Comparison of ENCODE assay signal across 8 cellular contexts in genomic region chr5:159206818-159207217, GRCh38. TPM values are rescaled to one million over a fixed set of nuclear protein-coding genes. Genes with fewer than 3 reads are reported as not detected.
A peak's percentile ranks its signal among the peaks of the same experiment; 100 is the strongest.
DNase-seq lines count a peak whose midpoint lies in the region; ATAC-seq and TF ChIP-seq lines count a peak whose summit lies in the region.

No MANE protein-coding gene starts in this region.

- H3K4me1 ChIP-seq in SK-N-SH (ENCODE audit: control insufficient read depth in 1 of 2, insufficient read depth in 2 of 2, low read depth in 1 of 2, low read length in 1 of 2) (peaks cover 19 to 49% of the 10 kb centered on the region in 2 experiments; a peak in 3 of 4 replicates), right cardiac atrium (ENCODE audit: control insufficient read depth, insufficient read depth, low read length) (no peaks in the 10 kb centered on the region), stomach (peaks cover 42 to 76% (median 59%) of the 10 kb centered on the region in 4 donors)

- H3K4me3 ChIP-seq in SK-N-SH (ENCODE audit: low read depth in 2 of 2, low read length in 1 of 2) (peak overlapping the region; percentile 78 to 88), right cardiac atrium (ENCODE audit: low read length) (peak overlapping the region; percentile 54), stomach (peak overlapping the region; percentile 85 to 94 (median 89))

- no peak for DNase-seq in SK-N-SH
- no peak for DNase-seq in activated CD8-positive, alpha-beta T cell treated with anti-CD3 and anti-CD28 coated beads, Interleukin-2, amount 10 ng/mL, durations not matched to agents 7 days and 5 days
- no peak for DNase-seq in right cardiac atrium
- DNase-seq in stomach, result no peak
- no peak for DNase-seq in NCI-H1436 treated with DMSO at 0.1 percent for 48 hours (lab: John Stamatoyannopoulos, UW)
- no peak for DNase-seq in activated CD4-positive, alpha-beta T cell treated with anti-CD3 and anti-CD28 coated beads for 4 hours

- peaks cover 22% of the 10 kb centered on the region for H3F3A ChIP-seq in SK-N-SH (replicated peaks; ENCODE audit: insufficient read depth)

- H3K36me3 ChIP-seq in SK-N-SH (replicated peaks in 1 of 2; ENCODE audit: control insufficient read depth in 1 of 2, insufficient read depth in 2 of 2, low read length in 1 of 2) (peaks cover 15% of the 10 kb centered on the region in 2 experiments), stomach (peaks cover 0 to 6% (median 0%) of the 10 kb centered on the region in 4 donors)

- H3K27me3 ChIP-seq in SK-N-SH (ENCODE audit: insufficient read depth) (no peaks in the 10 kb centered on the region), right cardiac atrium (ENCODE audit: control insufficient read depth, insufficient read depth) (no peaks in the 10 kb centered on the region), stomach (no peaks in the 10 kb centered on the region)

- H4K20me1 ChIP-seq in SK-N-SH (ENCODE audit: insufficient read depth), result peaks cover 26% of the 10 kb centered on the region; the same call in 1 of the 2 replicates

- H3K4me2 ChIP-seq in SK-N-SH, result peak overlapping the region; percentile 94

- ATAC-seq in SK-N-SH treated with all-trans-retinoic acid at 6 μM for 48 hours, result no peak
- no peak for ATAC-seq in activated CD8-positive, alpha-beta T cell treated with anti-CD3 and anti-CD28 coated beads, Interleukin-2, amount 10 ng/mL, durations not matched to agents 7 days and 5 days
- no peak for ATAC-seq in right cardiac atrium
- ATAC-seq in HG03442 (IDR thresholded peaks at IDR 0.05; ENCODE audit: unreplicated experiment), result no peak

- peaks cover 45% of the 10 kb centered on the region for H3K36me3 Mint-ChIP-seq in activated CD8-positive, alpha-beta T cell treated with anti-CD3 and anti-CD28 coated beads, Interleukin-2, amount 10 ng/mL, durations not matched to agents 7 days and 5 days (ENCODE audit: low read depth)

- H3K27ac ChIP-seq in SK-N-SH (ENCODE audit: low read depth in 2 of 2, low read length in 1 of 2) (peak overlapping the region; percentile 90 to 98), right cardiac atrium (ENCODE audit: low read length) (no peak overlapping the region), stomach (peak overlapping the region in 4 of 5 donors; percentile 96 to 99 (median 97))

- peaks cover 73% of the 10 kb centered on the region for H3K79me2 ChIP-seq in SK-N-SH (ENCODE audit: insufficient read depth)

- intact Hi-C loops in right cardiac atrium (cut with DNase I), result loop anchor here in 1 of 4 donors (5.0 kb wide), 2 partner anchors 35 to 55 kb away; partner anchors contain the start of gene UBLCP1
- intact Hi-C loops in stomach (cut with DNase I; ENCODE audit: low total_unique reads), result no loop called here

- H3K4me3 Mint-ChIP-seq in activated CD8-positive, alpha-beta T cell treated with anti-CD3 and anti-CD28 coated beads, Interleukin-2, amount 10 ng/mL, durations not matched to agents 7 days and 5 days, result peak overlapping the region; percentile 93

- H3K9me3 ChIP-seq in SK-N-SH (no peaks in the 10 kb centered on the region), right cardiac atrium (ENCODE audit: control insufficient read depth, low read length) (no peaks in the 10 kb centered on the region), stomach (no peaks in the 10 kb centered on the region)

- H3K9me3 Mint-ChIP-seq in activated CD8-positive, alpha-beta T cell treated with anti-CD3 and anti-CD28 coated beads, Interleukin-2, amount 10 ng/mL, durations not matched to agents 7 days and 5 days (ENCODE audit: insufficient read depth), result no peaks in the 10 kb centered on the region

- no peaks in the 10 kb centered on the region for H3K9me2 ChIP-seq in SK-N-SH

- no peak overlapping the region for H2AFZ ChIP-seq in SK-N-SH (ENCODE audit: low read depth)

- TF ChIP-seq CTCF in SK-N-SH (IDR thresholded peaks at IDR 0.05), result no peak
- TF ChIP-seq CTCF in stomach (IDR thresholded peaks at IDR 0.05), result no peak

- H3K27ac Mint-ChIP-seq in activated CD8-positive, alpha-beta T cell treated with anti-CD3 and anti-CD28 coated beads, Interleukin-2, amount 10 ng/mL, durations not matched to agents 7 days and 5 days, result peak overlapping the region; percentile 97

- peaks cover 62% of the 10 kb centered on the region for H3K4me1 Mint-ChIP-seq in activated CD8-positive, alpha-beta T cell treated with anti-CD3 and anti-CD28 coated beads, Interleukin-2, amount 10 ng/mL, durations not matched to agents 7 days and 5 days (ENCODE audit: low read depth)

- no peaks in the 10 kb centered on the region for H3K27me3 Mint-ChIP-seq in activated CD8-positive, alpha-beta T cell treated with anti-CD3 and anti-CD28 coated beads, Interleukin-2, amount 10 ng/mL, durations not matched to agents 7 days and 5 days (ENCODE audit: low read depth)

- no peak for TF ChIP-seq POLR2A in stomach (IDR thresholded peaks at IDR 0.05)

- H3K9ac ChIP-seq in SK-N-SH, result peak overlapping the region; percentile 93

- CTCF ChIA-PET in SK-N-SH (lab: Yijun Ruan, JAX), result interaction anchor here (1.1 to 2.0 kb wide), 5 partner anchors 13 to 110 kb away, joined by 4 to 7 read pairs (median 6); no protein-coding TSS in a partner anchor
- CTCF ChIA-PET in activated CD8-positive, alpha-beta T cell treated with anti-CD3 and anti-CD28 coated beads, Interleukin-2, amount 10 ng/mL, durations not matched to agents 7 days and 5 days (lab: Charles Lee), result interaction anchor here (1.0 to 2.1 kb wide), 6 partner anchors 9 to 100 kb away, joined by 3 to 18 read pairs (median 4); no protein-coding TSS in a partner anchor

- POLR2A ChIA-PET in SK-N-SH (lab: Yijun Ruan, JAX), result no interaction called here
- POLR2A ChIA-PET in activated CD8-positive, alpha-beta T cell treated with anti-CD3 and anti-CD28 coated beads, Interleukin-2, amount 10 ng/mL, durations not matched to agents 7 days and 5 days (lab: Charles Lee), result interaction anchor here (1.2 to 2.4 kb wide), 3 partner anchors 8 to 802 kb away, joined by 3 to 29 read pairs (median 13); partner anchors contain the start of genes TTC1 and UBLCP1

- 9% methylated on average over 2 of the region's 2 CpGs for WGBS in SK-N-SH (ENCODE audit: low lambda C conversion rate)
- WGBS in right cardiac atrium, result 21% methylated on average over 2 of the region's 2 CpGs
- 21 to 40% (median 29%) methylated on average over 2 of the region's 2 CpGs for WGBS in stomach, 5 donors

- no peak for TF ChIP-seq EP300 in SK-N-SH (IDR thresholded peaks at IDR 0.05; ENCODE audit: borderline replicate concordance in 1 of 2, low read depth in 1 of 2, low read length in 1 of 2)
- TF ChIP-seq EP300 in stomach (IDR thresholded peaks at IDR 0.05), result no peak

- no peak for TF ChIP-seq RAD21 in SK-N-SH (IDR thresholded peaks at IDR 0.05; ENCODE audit: low read length)

TF ChIP-seq in SK-N-SH, 30 proteins besides CTCF, POLR2A, EP300 and RAD21 (continues in another document):
- no peak for TF ChIP-seq GABPA (IDR thresholded peaks at IDR 0.05; ENCODE audit: low read depth)
- no peak for TF ChIP-seq RXRA (IDR thresholded peaks at IDR 0.05; ENCODE audit: borderline replicate concordance, low read depth)
- TF ChIP-seq JUND (IDR thresholded peaks at IDR 0.05), result no peak
- TF ChIP-seq RCOR1 (IDR thresholded peaks at IDR 0.05; ENCODE audit: low read length), result no peak
- no peak for TF ChIP-seq USF1 (IDR thresholded peaks at IDR 0.05; ENCODE audit: borderline replicate concordance, low read depth)

TF ChIP-seq in SK-N-SH treated with all-trans-retinoic acid at 6 μM for 48 hours, 23 proteins besides CTCF, POLR2A, EP300 and RAD21 (continues in another document):
- TF ChIP-seq TCF4 (CRISPR knock-in tag; IDR thresholded peaks at IDR 0.05; ENCODE audit: borderline replicate concordance) (no peak), OSR1 (CRISPR knock-in tag; IDR thresholded peaks at IDR 0.05) (no peak), SNAI2 (CRISPR knock-in tag; IDR thresholded peaks at IDR 0.05) (no peak), ZFP3 (CRISPR knock-in tag; IDR thresholded peaks at IDR 0.05) (no peak), ZNF565 (CRISPR knock-in tag; conservative IDR thresholded peaks at IDR 0.05; ENCODE audit: low read depth) (no peak), RARB (CRISPR knock-in tag; IDR thresholded peaks at IDR 0.05) (no peak), CSRNP3 (CRISPR knock-in tag; IDR thresholded peaks at IDR 0.05) (no peak), TOX (CRISPR knock-in tag; IDR thresholded peaks at IDR 0.05; ENCODE audit: borderline replicate concordance) (no peak), ZFP30 (CRISPR knock-in tag; IDR thresholded peaks at IDR 0.05) (no peak), PPARA (CRISPR knock-in tag; IDR thresholded peaks at IDR 0.05; ENCODE audit: borderline replicate concordance) (no peak)

RNA-seq across cellular contexts. Expression of gene RNF145, which starts 2.5 kb away (rescaled TPM):
- 34.3 and 36.1 TPM in 2 replicates for polyA plus RNA-seq in SK-N-SH (2012; rRNA removed)
- polyA plus RNA-seq in SK-N-SH (2012; cell fraction: cytosol; rRNA removed), result 57.7 and 60.2 TPM in 2 replicates
- polyA plus RNA-seq in SK-N-SH (2012; cell fraction: nucleus; rRNA removed), result 22.1 and 35.2 TPM in 2 replicates
- 100 to 1,000 TPM; 140 to 143 TPM for total RNA-seq in activated CD8-positive, alpha-beta T cell treated with anti-CD3 and anti-CD28 coated beads, Interleukin-2, amount 10 ng/mL, durations not matched to agents 7 days and 5 days
- total RNA-seq in right cardiac atrium, result 10 to 100 TPM; 26.3 to 31.9 (median 28.0) TPM
- polyA plus RNA-seq in right cardiac atrium, result 16.4 TPM
- 10 to 100 TPM in 4 of 5 donors, 1 to 10 TPM in 1; 7.0 to 96.9 (median 68.8) TPM for total RNA-seq in stomach
- 10 to 100 TPM; 17.5 to 42.7 (median 24.3) TPM for polyA plus RNA-seq in stomach

RNA-seq across cellular contexts. Expression of gene UBLCP1, which starts 56.3 kb away (rescaled TPM):
- polyA plus RNA-seq in SK-N-SH (2012; rRNA removed) (13.8 and 19.5 TPM in 2 replicates), right cardiac atrium (14.9 TPM), stomach (10 to 100 TPM; 16.5 to 20.0 (median 16.8) TPM)
- 28.2 and 46.1 TPM in 2 replicates for polyA plus RNA-seq in SK-N-SH (2012; cell fraction: cytosol; rRNA removed)
- polyA plus RNA-seq in SK-N-SH (2012; cell fraction: nucleus; rRNA removed), result 5.6 and 10.3 TPM in 2 replicates
- total RNA-seq in activated CD8-positive, alpha-beta T cell treated with anti-CD3 and anti-CD28 coated beads, Interleukin-2, amount 10 ng/mL, durations not matched to agents 7 days and 5 days, result 10 to 100 TPM; 27.8 to 28.4 TPM
- total RNA-seq in right cardiac atrium (10 to 100 TPM; 14.9 to 19.9 (median 17.1) TPM), stomach (10 to 100 TPM in 2 of 5 donors, 1 to 10 TPM in 3; 1.2 to 24.4 (median 8.0) TPM)
